Comparison of ENCODE assay signal across 1 cellular context in genomic region chr12:130871286-130872178, GRCh38.
A peak's percentile ranks its signal among the peaks of the same experiment; 100 is the strongest.
TF ChIP-seq lines count a peak whose summit lies in the region.

Gene RAN (plus strand): TSS chr12:130872066. CDS start chr12:130872594, 528 bp downstream.

TF ChIP-seq in K562, 482 proteins besides CTCF, POLR2A, EP300 and RAD21 (continued from another document and continues in another):
- TF ChIP-seq HOMEZ (CRISPR knock-in tag; IDR thresholded peaks at IDR 0.05) (no peak), MNT (conservative IDR thresholded peaks at IDR 0.05) (peak; percentile 61 to 72), ZNF24 (IDR thresholded peaks at IDR 0.05) (peak; percentile 97), NR1H2 (CRISPR knock-in tag; IDR thresholded peaks at IDR 0.05) (0 out of 2 replicates have a peak, but pooled peaks have one; percentile 13), CTBP1 (IDR thresholded peaks at IDR 0.05; ENCODE audit: borderline replicate concordance) (peak; percentile 92), EP400 (IDR thresholded peaks at IDR 0.05) (peak; percentile 83), ARID4B (CRISPR knock-in tag; IDR thresholded peaks at IDR 0.05) (peak; percentile 26; the same call in 1 of the 2 replicates), TAF7 (tag; IDR thresholded peaks at IDR 0.05) (peak; percentile 65; the same call in 1 of the 2 replicates), CBFA2T2 (conservative IDR thresholded peaks at IDR 0.05) (no peak), ADNP (tag; IDR thresholded peaks at IDR 0.05) (peak; percentile 15; the same call in 1 of the 2 replicates), USF2 (CRISPR knock-in tag; IDR thresholded peaks at IDR 0.05) (peak; percentile 49), KLF1 (tag; IDR thresholded peaks at IDR 0.05) (peak; percentile 67), NFE2L1 (tag; IDR thresholded peaks at IDR 0.05; ENCODE audit: borderline replicate concordance, low read depth) (no peak), ZBTB17 (CRISPR knock-in tag; IDR thresholded peaks at IDR 0.05) (0 out of 2 replicates have a peak, but pooled peaks have one; percentile 18), SMARCA5 (IDR thresholded peaks at IDR 0.05) (0 out of 2 replicates have a peak, but pooled peaks have one; percentile 61), CHD4 (IDR thresholded peaks at IDR 0.05; ENCODE audit: insufficient read depth, insufficient replicate concordance, low read depth, low read length, poor library complexity, severe bottlenecking) (no peak), CCNT2 (IDR thresholded peaks at IDR 0.05; ENCODE audit: borderline replicate concordance, extremely low read depth, insufficient read length, low read depth, low read length) (peak; percentile 87), GTF2E2 (tag; IDR thresholded peaks at IDR 0.05) (peak; percentile 77; the same call in 1 of the 2 replicates), LEF1 (IDR thresholded peaks at IDR 0.05) (no peak), FUS (optimal IDR thresholded peaks at IDR 0.05; ENCODE audit: low read depth, low read length) (no peak), ZNF639 (CRISPR knock-in tag; conservative IDR thresholded peaks at IDR 0.05 in 1 of 2, IDR thresholded peaks at IDR 0.05 in 1 of 2) (peak in 1 of 2 experiments; percentile 97; a peak in 2 of 4 replicates), ARNT (IDR thresholded peaks at IDR 0.05) (no peak), SRF (CRISPR knock-in tag; IDR thresholded peaks at IDR 0.05) (no peak; a peak in 1 of 4 replicates), SP2 (IDR thresholded peaks at IDR 0.05; ENCODE audit: extremely low read depth, low read depth, low read length, poor library complexity, severe bottlenecking) (no peak), CLOCK (CRISPR knock-in tag; IDR thresholded peaks at IDR 0.05; ENCODE audit: borderline replicate concordance) (no peak; the same call in 1 of the 2 replicates), L3MBTL2 (IDR thresholded peaks at IDR 0.05) (peak; percentile 97), NKRF (IDR thresholded peaks at IDR 0.05; ENCODE audit: borderline replicate concordance) (peak; percentile 51; the same call in 1 of the 2 replicates), ZC3H11A (IDR thresholded peaks at IDR 0.05; ENCODE audit: low read depth, low read length) (no peak), ZFP36 (IDR thresholded peaks at IDR 0.05; ENCODE audit: low read depth, low read length, partially characterized antibody) (no peak), TCF3 (CRISPR knock-in tag; IDR thresholded peaks at IDR 0.05) (peak; percentile 17; the same call in 1 of the 2 replicates), ZBTB9 (CRISPR knock-in tag; IDR thresholded peaks at IDR 0.05) (peak; percentile 66; the same call in 1 of the 2 replicates), RREB1 (CRISPR knock-in tag; IDR thresholded peaks at IDR 0.05) (0 out of 2 replicates have a peak, but pooled peaks have one; percentile 17), STAG1 (CRISPR knock-in tag; IDR thresholded peaks at IDR 0.05; ENCODE audit: borderline replicate concordance) (no peak), FOXA3 (CRISPR knock-in tag; conservative IDR thresholded peaks at IDR 0.05 in 1 of 2, IDR thresholded peaks at IDR 0.05 in 1 of 2) (0 out of 4 replicates have a peak, but pooled peaks of 1 of the 2 experiments have one; percentile 15), DMBX1 (CRISPR knock-in tag; IDR thresholded peaks at IDR 0.05; ENCODE audit: borderline replicate concordance) (0 out of 2 replicates have a peak, but pooled peaks have one; percentile 30)
